ENCODE assay signal across 5 cellular contexts in genomic region chr14:25055005-25055404, GRCh38.
"Had no signal": no experiment of that assay in that cellular context is flagged by ENCODE, and none has a peak within 500 bp of the region (broad histone marks: within the 10 kb centered on the region; RNA-seq: fewer than 3 reads in every experiment).

No MANE protein-coding gene starts in this region.

- H3K4me3 Mint-ChIP-seq: GM23338, H9 had no signal

- DNase-seq: H9, HCEC 1CT, IMR-90 had no signal

- ATAC-seq: GM23338, K562 had no signal

- H3K9me3 Mint-ChIP-seq: GM23338, H9 had no signal

- H3K4me3 ChIP-seq: GM23338, K562 had no signal

- H3K27ac Mint-ChIP-seq: GM23338, H9 had no signal
